Comparison of ENCODE assay signal across 26 cellular contexts in genomic region chr19:47161876-47162489, GRCh38. TPM values are rescaled to one million over a fixed set of nuclear protein-coding genes. Genes with fewer than 3 reads are reported as not detected.
DNase-seq lines count a peak whose midpoint lies in the region; ATAC-seq and TF ChIP-seq lines count a peak whose summit lies in the region.
"Had no signal": no experiment of that assay in that cellular context is flagged by ENCODE, and none has a peak within 500 bp of the region (broad histone marks: within the 10 kb centered on the region; RNA-seq: fewer than 3 reads in every experiment).

No MANE protein-coding gene starts in this region.

- no peaks in the 10 kb centered on the region for H4K20me1 ChIP-seq in GM23248 (ENCODE audit: insufficient read depth)

- peaks cover 38% of the 10 kb centered on the region for H3K4me1 ChIP-seq in GM23248 (ENCODE audit: insufficient read depth)

- POLR2A ChIA-PET in CD4-positive, alpha-beta T cell (lab: Charles Lee) = interaction anchor here (1.0 to 8.8 kb wide), 4 partner anchors 15 to 135 kb away, joined by 3 to 126 read pairs (median 6); no protein-coding TSS in a partner anchor

- peak overlapping the region; percentile 38 for H3K4me3 Mint-ChIP-seq in CD4-positive, alpha-beta T cell
- H3K4me3 Mint-ChIP-seq in mesothelial cell of epicardium = no peak overlapping the region
- H3K4me3 Mint-ChIP-seq in natural killer cell treated with Interleukin-12 subunit alpha and Interleukin-12 subunit beta and Interleukin-15 and Interleukin-18, amount 100 ng/mL, for 72 hours = no peak overlapping the region
- H3K4me3 Mint-ChIP-seq: activated CD8-positive, alpha-beta T cell treated with anti-CD3 and anti-CD28 coated beads for 36 hours; nephron had no signal

- H3K9me2 ChIP-seq in GM23248 (ENCODE audit: insufficient read depth) = no peaks in the 10 kb centered on the region

- no peaks in the 10 kb centered on the region for H3K27me3 ChIP-seq in CD4-positive, alpha-beta T cell (ENCODE audit: control insufficient read depth, insufficient read depth, low read length)
- H3K27me3 ChIP-seq in GM23248 (replicated peaks; ENCODE audit: insufficient read depth) = no peaks in the 10 kb centered on the region
- H3K27me3 ChIP-seq: BLaER1 treated with 17β-estradiol and CSF1 and Interleukin-3, amounts not matched to agents 10 nM and 100 nM; heart right ventricle; ovary had no signal

- 52% methylated on average over 3 of the region's 3 CpGs for WGBS in GM23248 (ENCODE audit: low coverage in 1 of 2, low lambda C conversion rate in 2 of 2, missing lambda C conversion rate in 2 of 2), 2 experiments

- H2AFZ ChIP-seq in GM23248 = no peak overlapping the region

- H3K27ac ChIP-seq in CD4-positive, alpha-beta T cell (ENCODE audit: low read depth, low read length) = no peak overlapping the region
- H3K27ac ChIP-seq in GM23248 = no peak overlapping the region
- no peak overlapping the region for H3K27ac ChIP-seq in caudate nucleus (ENCODE audit: low read depth, low read length)
- H3K27ac ChIP-seq: ovary had no signal

- H3K27ac Mint-ChIP-seq in CD4-positive, alpha-beta T cell = peak overlapping the region; percentile 94
- peak overlapping the region; percentile 30 for H3K27ac Mint-ChIP-seq in mesothelial cell of epicardium
- no peak overlapping the region for H3K27ac Mint-ChIP-seq in natural killer cell treated with Interleukin-12 subunit alpha and Interleukin-12 subunit beta and Interleukin-15 and Interleukin-18, amount 100 ng/mL, for 72 hours
- H3K27ac Mint-ChIP-seq: nephron had no signal

- TF ChIP-seq CTCF in CD4-positive, alpha-beta T cell (IDR thresholded peaks at IDR 0.05) = no peak
- TF ChIP-seq CTCF in choroid plexus epithelial cell (conservative IDR thresholded peaks at IDR 0.05; ENCODE audit: low read depth, low read length) (no peak), mesothelial cell of epicardium (IDR thresholded peaks at IDR 0.05; ENCODE audit: unreplicated experiment) (no peak)

- no peaks in the 10 kb centered on the region for H3K27me3 Mint-ChIP-seq in CD4-positive, alpha-beta T cell
- H3K27me3 Mint-ChIP-seq in mesothelial cell of epicardium (ENCODE audit: low read depth) = no peaks in the 10 kb centered on the region
- no peaks in the 10 kb centered on the region for H3K27me3 Mint-ChIP-seq in natural killer cell treated with Interleukin-12 subunit alpha and Interleukin-12 subunit beta and Interleukin-15 and Interleukin-18, amount 100 ng/mL, for 72 hours
- H3K27me3 Mint-ChIP-seq: activated CD8-positive, alpha-beta T cell treated with anti-CD3 and anti-CD28 coated beads for 36 hours had no signal

- intact Hi-C loops in CD4-positive, alpha-beta T cell (cut with DNase I, micrococcal nuclease) = no loop called here

- in situ Hi-C loops in GM23248 (cut with MboI) = no loop called here

- ATAC-seq in CD4-positive, alpha-beta T cell (ENCODE audit: poor library complexity) = no peak
- no peak for ATAC-seq in natural killer cell treated with Interleukin-12 subunit alpha and Interleukin-12 subunit beta and Interleukin-15 and Interleukin-18, amount 100 ng/mL, for 72 hours
- ATAC-seq: activated CD8-positive, alpha-beta T cell treated with anti-CD3 and anti-CD28 coated beads for 36 hours; activated naive CD4-positive, alpha-beta T cell treated with anti-CD3 and anti-CD28 coated beads, Interleukin-2, amount 50 U/mL, for 72 hours; heart right ventricle; left colon; right cardiac atrium had no signal

- H3K9ac ChIP-seq in GM23248 = no peak overlapping the region

- H3K36me3 ChIP-seq in GM23248 (ENCODE audit: low read depth) = peaks cover 9% of the 10 kb centered on the region; the same call in 1 of the 2 replicates
- H3K36me3 ChIP-seq: ovary had no signal

- H3K4me2 ChIP-seq in GM23248 (ENCODE audit: unreplicated experiment) = no peak overlapping the region

- no peaks in the 10 kb centered on the region for H3K9me3 Mint-ChIP-seq in CD4-positive, alpha-beta T cell
- H3K9me3 Mint-ChIP-seq in mesothelial cell of epicardium = no peaks in the 10 kb centered on the region
- H3K9me3 Mint-ChIP-seq in natural killer cell treated with Interleukin-12 subunit alpha and Interleukin-12 subunit beta and Interleukin-15 and Interleukin-18, amount 100 ng/mL, for 72 hours = no peaks in the 10 kb centered on the region
- H3K9me3 Mint-ChIP-seq: activated CD8-positive, alpha-beta T cell treated with anti-CD3 and anti-CD28 coated beads for 36 hours; activated naive CD4-positive, alpha-beta T cell treated with anti-CD3 and anti-CD28 coated beads, Interleukin-2, amount 50 U/mL, for 72 hours; nephron had no signal

- peaks cover 59% of the 10 kb centered on the region for H3K79me2 ChIP-seq in GM23248 (ENCODE audit: insufficient read depth)

- no peak for DNase-seq in CD4-positive, alpha-beta T cell
- DNase-seq in GM23248 (peak; percentile 65), choroid plexus epithelial cell (ENCODE audit: low read depth) (peak; percentile 30), mesothelial cell of epicardium (ENCODE audit: low spot score in 2 of 2, unreplicated experiment in 2 of 2) (no peak), caudate nucleus (lab: John Stamatoyannopoulos, UW) (no peak), NCI-H1417 (lab: John Stamatoyannopoulos, UW) (no peak), NCI-H187 (lab: John Stamatoyannopoulos, UW) (no peak)
- DNase-seq in natural killer cell treated with Interleukin-12 subunit alpha and Interleukin-12 subunit beta and Interleukin-15 and Interleukin-18, amount 100 ng/mL, for 72 hours (ENCODE audit: low spot score) = no peak
- DNase-seq: activated CD4-positive, CD25-positive, alpha-beta regulatory T cell; activated CD8-positive, alpha-beta T cell treated with anti-CD3 and anti-CD28 coated beads for 36 hours; activated T-cell treated with anti-CD3 and anti-CD28 coated beads for 4 hours; heart right ventricle; Karpas-422; left colon; mesendoderm; MV-4-11; NCI-H187 treated with DMSO at 0.1 percent for 48 hours; NCI-H69; ovary; right cardiac atrium; RPMI8226; stimulated activated CD4-positive, alpha-beta T cell treated with anti-CD3 and anti-CD28 coated beads, Interleukin-15, amount 100 ng/mL, for 24 hours; T1000 had no signal

- H3K36me3 Mint-ChIP-seq in CD4-positive, alpha-beta T cell (ENCODE audit: low read depth) = peaks cover 39% of the 10 kb centered on the region
- H3K36me3 Mint-ChIP-seq in mesothelial cell of epicardium = peaks cover 5% of the 10 kb centered on the region
- H3K36me3 Mint-ChIP-seq in natural killer cell treated with Interleukin-12 subunit alpha and Interleukin-12 subunit beta and Interleukin-15 and Interleukin-18, amount 100 ng/mL, for 72 hours = peaks cover 9% of the 10 kb centered on the region

- H3K4me3 ChIP-seq in GM23248 = no peak overlapping the region
- H3K4me3 ChIP-seq in choroid plexus epithelial cell (ENCODE audit: low read depth, low read length) = no peak overlapping the region
- H3K4me3 ChIP-seq: BLaER1 treated with 17β-estradiol and CSF1 and Interleukin-3, amounts not matched to agents 10 nM and 100 nM; heart right ventricle; ovary had no signal

- no peaks in the 10 kb centered on the region for H3K9me3 ChIP-seq in CD4-positive, alpha-beta T cell (ENCODE audit: control insufficient read depth, low read length)
- H3K9me3 ChIP-seq in GM23248 (ENCODE audit: low read depth) = no peaks in the 10 kb centered on the region
- H3K9me3 ChIP-seq: BLaER1 treated with 17β-estradiol and CSF1 and Interleukin-3, amounts not matched to agents 10 nM and 100 nM; heart right ventricle; ovary had no signal

- peaks cover 71% of the 10 kb centered on the region for H3K4me1 Mint-ChIP-seq in CD4-positive, alpha-beta T cell (ENCODE audit: low read depth)
- H3K4me1 Mint-ChIP-seq in mesothelial cell of epicardium = peaks cover 36% of the 10 kb centered on the region
- peaks cover 20 to 22% of the 10 kb centered on the region in 2 donors for H3K4me1 Mint-ChIP-seq in natural killer cell treated with Interleukin-12 subunit alpha and Interleukin-12 subunit beta and Interleukin-15 and Interleukin-18, amount 100 ng/mL, for 72 hours (ENCODE audit: low read depth in 2 of 2)

- CTCF ChIA-PET in CD4-positive, alpha-beta T cell (lab: Charles Lee) = interaction anchor here (0.7 to 2.7 kb wide), 3 partner anchors 25 to 85 kb away, joined by 4 to 9 read pairs (median 7); no protein-coding TSS in a partner anchor

- peaks cover 30% of the 10 kb centered on the region for H3F3A ChIP-seq in GM23248 (ENCODE audit: insufficient read depth)

RNA-seq across cellular contexts. Expression of gene SAE1, which starts 31.3 kb away (rescaled TPM):
- 10 to 100 TPM; 29.6 to 30.9 TPM for total RNA-seq in CD4-positive, alpha-beta T cell
- 132 and 177 TPM in 2 replicates for total RNA-seq in GM23248 (2014; rRNA removed; shearing (Covaris generic))
- polyA plus RNA-seq in GM23248 (2016; fragmentation: Nextera tagmentation; extraction: Ambion mirVana) = 143 and 154 TPM in 2 replicates
- 137 to 141 TPM (median 138 TPM) in 3 replicates for total RNA-seq in mesothelial cell of epicardium
- total RNA-seq in natural killer cell treated with Interleukin-12 subunit alpha and Interleukin-12 subunit beta and Interleukin-15 and Interleukin-18, amount 100 ng/mL, for 72 hours = 100 to 1,000 TPM in 1 of 2 donors, 10 to 100 TPM in 1; 95.6 to 158 TPM

RNA-seq across cellular contexts. Expression of gene ZC3H4, which starts 48.4 kb away (rescaled TPM):
- total RNA-seq in CD4-positive, alpha-beta T cell = 10 to 100 TPM; 39.4 to 43.7 TPM
- 9.1 and 9.9 TPM in 2 replicates for total RNA-seq in GM23248 (2014; rRNA removed; shearing (Covaris generic))
- polyA plus RNA-seq in GM23248 (2016; fragmentation: Nextera tagmentation; extraction: Ambion mirVana) = 6.0 and 7.0 TPM in 2 replicates
- 65.3 to 68.7 TPM (median 67.9 TPM) in 3 replicates for total RNA-seq in mesothelial cell of epicardium
- 100 to 1,000 TPM; 150 to 169 TPM for total RNA-seq in natural killer cell treated with Interleukin-12 subunit alpha and Interleukin-12 subunit beta and Interleukin-15 and Interleukin-18, amount 100 ng/mL, for 72 hours

Comparison
In these comparisons a context has a peak if more than half of its experiments do, and no peak if none do; other contexts are left out.
1. DNase-seq: peak in GM23248 (single experiment) and choroid plexus epithelial cell (single experiment); none in CD4-positive, alpha-beta T cell (0 of 10), mesothelial cell of epicardium (0 of 2), caudate nucleus (0 of 61), NCI-H1417 (0 of 3), natural killer cell treated with Interleukin-12 subunit alpha and Interleukin-12 subunit beta and Interleukin-15 and Interleukin-18, amount 100 ng/mL, for 72 hours (single experiment) and NCI-H187 (0 of 2).
2. H3K27ac Mint-ChIP-seq: peak in CD4-positive, alpha-beta T cell (single experiment) and mesothelial cell of epicardium (single experiment); none in natural killer cell treated with Interleukin-12 subunit alpha and Interleukin-12 subunit beta and Interleukin-15 and Interleukin-18, amount 100 ng/mL, for 72 hours (0 of 2).